In the genomic region with DNA sequence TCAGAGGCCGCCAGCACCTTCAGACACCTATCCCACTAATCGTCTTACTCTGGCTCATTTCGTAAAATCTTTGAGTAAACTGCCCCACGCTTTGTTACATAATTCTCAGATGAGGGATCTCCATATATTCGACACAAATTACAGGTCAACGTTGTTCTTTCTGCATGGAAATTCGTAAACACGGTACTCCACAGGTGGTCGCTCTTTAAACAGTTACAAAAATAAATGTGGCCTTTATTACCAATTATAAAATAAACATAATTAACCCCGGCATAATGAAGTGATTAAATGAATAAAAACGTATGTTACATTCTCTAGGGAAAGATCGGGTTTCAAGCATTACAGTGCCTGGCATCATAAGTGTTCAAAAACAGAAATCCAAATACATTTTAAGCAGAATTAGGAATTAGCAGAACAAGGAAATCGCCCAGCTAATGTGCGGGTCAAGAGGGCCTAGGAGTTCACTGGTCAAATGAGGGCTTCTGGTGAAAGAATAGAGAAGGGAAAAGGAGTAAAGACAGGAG, we compare ENCODE assay signal across 8 cellular contexts. TPM values are rescaled to one million over a fixed set of nuclear protein-coding genes. Genes with fewer than 3 reads are reported as not detected.
DNase-seq lines count a peak whose midpoint lies in the region; ATAC-seq and TF ChIP-seq lines count a peak whose summit lies in the region.

No MANE protein-coding gene starts in this region.

- H4K20me1 ChIP-seq in BLaER1 treated with 17β-estradiol and CSF1 and Interleukin-3, amounts not matched to agents 10 nM and 100 nM = peaks cover 18 to 57% (median 30%) of the 10 kb centered on the region in 11 experiments; a peak in 19 of 22 replicates
- H4K20me1 ChIP-seq in Loucy (ENCODE audit: insufficient read depth, low read length, poor library complexity, severe bottlenecking) = peaks cover 27% of the 10 kb centered on the region

- H3K27ac Mint-ChIP-seq in dendritic cell treated with granulocyte-macrophage colony-stimulating factor and Interleukin-4, amounts not matched to agents 40 ng/mL and 50 ng/mL, for 4 days = peak overlapping the region; percentile 86
- peak overlapping the region; percentile 81 for H3K27ac Mint-ChIP-seq in natural killer cell treated with Interleukin-12 subunit alpha and Interleukin-12 subunit beta and Interleukin-15 and Interleukin-18, amount 100 ng/mL, for 72 hours

- H3K79me2 ChIP-seq in Loucy (ENCODE audit: insufficient read depth, low read length) = peaks cover 38% of the 10 kb centered on the region

- no peak for ATAC-seq in natural killer cell treated with Interleukin-12 subunit alpha and Interleukin-12 subunit beta and Interleukin-15 and Interleukin-18, amount 100 ng/mL, for 72 hours
- ATAC-seq in GM18511 (IDR thresholded peaks at IDR 0.05; ENCODE audit: unreplicated experiment) (no peak), GM21367 (IDR thresholded peaks at IDR 0.05; ENCODE audit: unreplicated experiment) (no peak)

- H3K36me3 ChIP-seq in BLaER1 treated with 17β-estradiol and CSF1 and Interleukin-3, amounts not matched to agents 10 nM and 100 nM = peaks cover 46 to 72% (median 58%) of the 10 kb centered on the region in 11 experiments
- peaks cover 35% of the 10 kb centered on the region for H3K36me3 ChIP-seq in Loucy (ENCODE audit: insufficient read depth, low read length)

- H3K9me2 ChIP-seq in Loucy (replicated peaks; ENCODE audit: low read depth, low read length) = no peaks in the 10 kb centered on the region

- H3K9me3 Mint-ChIP-seq in dendritic cell treated with granulocyte-macrophage colony-stimulating factor and Interleukin-4, amounts not matched to agents 40 ng/mL and 50 ng/mL, for 4 days = no peaks in the 10 kb centered on the region
- H3K9me3 Mint-ChIP-seq in natural killer cell treated with Interleukin-12 subunit alpha and Interleukin-12 subunit beta and Interleukin-15 and Interleukin-18, amount 100 ng/mL, for 72 hours = no peaks in the 10 kb centered on the region

- no peaks in the 10 kb centered on the region for H3K27me3 Mint-ChIP-seq in dendritic cell treated with granulocyte-macrophage colony-stimulating factor and Interleukin-4, amounts not matched to agents 40 ng/mL and 50 ng/mL, for 4 days
- no peaks in the 10 kb centered on the region for H3K27me3 Mint-ChIP-seq in natural killer cell treated with Interleukin-12 subunit alpha and Interleukin-12 subunit beta and Interleukin-15 and Interleukin-18, amount 100 ng/mL, for 72 hours

- no peak overlapping the region for H2AFZ ChIP-seq in Loucy (ENCODE audit: low read length)

- peaks cover 77% of the 10 kb centered on the region for H3K36me3 Mint-ChIP-seq in dendritic cell treated with granulocyte-macrophage colony-stimulating factor and Interleukin-4, amounts not matched to agents 40 ng/mL and 50 ng/mL, for 4 days (ENCODE audit: low read depth)
- H3K36me3 Mint-ChIP-seq in natural killer cell treated with Interleukin-12 subunit alpha and Interleukin-12 subunit beta and Interleukin-15 and Interleukin-18, amount 100 ng/mL, for 72 hours = peaks cover 21% of the 10 kb centered on the region

- peak overlapping the region; percentile 65 to 88 (median 85) for H3K4me3 ChIP-seq in BLaER1 treated with 17β-estradiol and CSF1 and Interleukin-3, amounts not matched to agents 10 nM and 100 nM
- H3K4me3 ChIP-seq in Loucy (ENCODE audit: low read length, poor library complexity, severe bottlenecking) = peak overlapping the region; percentile 91

- H3K4me1 Mint-ChIP-seq in dendritic cell treated with granulocyte-macrophage colony-stimulating factor and Interleukin-4, amounts not matched to agents 40 ng/mL and 50 ng/mL, for 4 days (ENCODE audit: low read depth) = peaks cover 37% of the 10 kb centered on the region
- H3K4me1 Mint-ChIP-seq in natural killer cell treated with Interleukin-12 subunit alpha and Interleukin-12 subunit beta and Interleukin-15 and Interleukin-18, amount 100 ng/mL, for 72 hours (ENCODE audit: low read depth in 2 of 2) = peaks cover 30 to 34% of the 10 kb centered on the region in 2 donors

- H3K9me3 ChIP-seq in BLaER1 treated with 17β-estradiol and CSF1 and Interleukin-3, amounts not matched to agents 10 nM and 100 nM (replicated peaks in 1 of 11) = no peaks in the 10 kb centered on the region
- H3K9me3 ChIP-seq in Loucy (ENCODE audit: insufficient read depth, low read depth, low read length) = no peaks in the 10 kb centered on the region

- no peak for DNase-seq in natural killer cell treated with Interleukin-12 subunit alpha and Interleukin-12 subunit beta and Interleukin-15 and Interleukin-18, amount 100 ng/mL, for 72 hours (ENCODE audit: low spot score)
- no peak for DNase-seq in H4 (ENCODE audit: low spot score)
- DNase-seq in activated CD4-positive, CD25-positive, alpha-beta regulatory T cell treated with anti-CD3 and anti-CD28 coated beads, Interleukin-2, amount 50 U/mL, for 72 hours = no peak

- H3K4me3 Mint-ChIP-seq in dendritic cell treated with granulocyte-macrophage colony-stimulating factor and Interleukin-4, amounts not matched to agents 40 ng/mL and 50 ng/mL, for 4 days = peak overlapping the region; percentile 67
- peak overlapping the region; percentile 91 for H3K4me3 Mint-ChIP-seq in natural killer cell treated with Interleukin-12 subunit alpha and Interleukin-12 subunit beta and Interleukin-15 and Interleukin-18, amount 100 ng/mL, for 72 hours

- H3K4me1 ChIP-seq in BLaER1 treated with 17β-estradiol and CSF1 and Interleukin-3, amounts not matched to agents 10 nM and 100 nM = peaks cover 52 to 71% (median 60%) of the 10 kb centered on the region in 10 experiments
- H3K4me1 ChIP-seq in Loucy (ENCODE audit: insufficient read depth, low read length, poor library complexity, severe bottlenecking) = peaks cover 33% of the 10 kb centered on the region

- H3K27ac ChIP-seq in BLaER1 treated with 17β-estradiol and CSF1 and Interleukin-3, amounts not matched to agents 10 nM and 100 nM = peak overlapping the region in 10 of 11 experiments; percentile 88 to 100 (median 98); a peak in 17 of 22 replicates

- no peak for TF ChIP-seq CTCF in Loucy (conservative IDR thresholded peaks at IDR 0.05; ENCODE audit: low read length)

- peak overlapping the region; percentile 92 to 100 (median 98); a peak in 21 of 22 replicates for H3K9ac ChIP-seq in BLaER1 treated with 17β-estradiol and CSF1 and Interleukin-3, amounts not matched to agents 10 nM and 100 nM
- H3K9ac ChIP-seq in Loucy (ENCODE audit: low read depth, low read length, poor library complexity, severe bottlenecking) = peak overlapping the region; percentile 86

- no peaks in the 10 kb centered on the region for H3K27me3 ChIP-seq in BLaER1 treated with 17β-estradiol and CSF1 and Interleukin-3, amounts not matched to agents 10 nM and 100 nM
- no peaks in the 10 kb centered on the region for H3K27me3 ChIP-seq in Loucy (ENCODE audit: insufficient read depth, low read length, poor library complexity, severe bottlenecking)

- H3K4me2 ChIP-seq in BLaER1 treated with 17β-estradiol and CSF1 and Interleukin-3, amounts not matched to agents 10 nM and 100 nM = peak overlapping the region; percentile 64 to 90 (median 78)
- H3K4me2 ChIP-seq in Loucy (ENCODE audit: low read depth, low read length, poor library complexity, severe bottlenecking) = peak overlapping the region; percentile 61

- no peaks in the 10 kb centered on the region for H3F3A ChIP-seq in Loucy (ENCODE audit: low read depth)

- intact Hi-C loops in dendritic cell treated with granulocyte-macrophage colony-stimulating factor and Interleukin-4, amounts not matched to agents 40 ng/mL and 50 ng/mL, for 4 days (cut with micrococcal nuclease) = loop anchor here (2.0 kb wide), 1 partner anchor 25 kb away; a partner anchor contains a TSS

RNA-seq across cellular contexts. Expression of a gene that starts 0.9 kb away (rescaled TPM):
- 10 to 100 TPM; 25.4 to 33.2 TPM for total RNA-seq in natural killer cell treated with Interleukin-12 subunit alpha and Interleukin-12 subunit beta and Interleukin-15 and Interleukin-18, amount 100 ng/mL, for 72 hours
- 24.6 and 32.4 TPM in 2 replicates for total RNA-seq in H4 (2014; rRNA removed; shearing (Covaris generic))

RNA-seq across cellular contexts. Expression of a gene that starts 24.8 kb away (rescaled TPM):
- 10 to 100 TPM; 36.8 to 39.3 TPM for total RNA-seq in natural killer cell treated with Interleukin-12 subunit alpha and Interleukin-12 subunit beta and Interleukin-15 and Interleukin-18, amount 100 ng/mL, for 72 hours
- 5.2 and 8.1 TPM in 2 replicates for total RNA-seq in H4 (2014; rRNA removed; shearing (Covaris generic))

RNA-seq across cellular contexts. Expression of a gene that starts 47.8 kb away (rescaled TPM):
- total RNA-seq in natural killer cell treated with Interleukin-12 subunit alpha and Interleukin-12 subunit beta and Interleukin-15 and Interleukin-18, amount 100 ng/mL, for 72 hours = 100 to 1,000 TPM; 288 to 306 TPM
- total RNA-seq in H4 (2014; rRNA removed; shearing (Covaris generic)) = 592 and 607 TPM in 2 replicates

RNA-seq across cellular contexts. Expression of a gene that starts 52.2 kb away (rescaled TPM):
- total RNA-seq in natural killer cell treated with Interleukin-12 subunit alpha and Interleukin-12 subunit beta and Interleukin-15 and Interleukin-18, amount 100 ng/mL, for 72 hours = not detected
- 1.6 and 3.9 TPM in 2 replicates for total RNA-seq in H4 (2014; rRNA removed; shearing (Covaris generic))

RNA-seq across cellular contexts. Expression of a gene that starts 53.2 kb away (rescaled TPM):
- 1,000 to 10,000 TPM; 1,120 to 1,259 TPM for total RNA-seq in natural killer cell treated with Interleukin-12 subunit alpha and Interleukin-12 subunit beta and Interleukin-15 and Interleukin-18, amount 100 ng/mL, for 72 hours
- total RNA-seq in H4 (2014; rRNA removed; shearing (Covaris generic)) = 1,542 and 1,557 TPM in 2 replicates
